ENCODE assay signal across 8 cellular contexts in the genomic region with DNA sequence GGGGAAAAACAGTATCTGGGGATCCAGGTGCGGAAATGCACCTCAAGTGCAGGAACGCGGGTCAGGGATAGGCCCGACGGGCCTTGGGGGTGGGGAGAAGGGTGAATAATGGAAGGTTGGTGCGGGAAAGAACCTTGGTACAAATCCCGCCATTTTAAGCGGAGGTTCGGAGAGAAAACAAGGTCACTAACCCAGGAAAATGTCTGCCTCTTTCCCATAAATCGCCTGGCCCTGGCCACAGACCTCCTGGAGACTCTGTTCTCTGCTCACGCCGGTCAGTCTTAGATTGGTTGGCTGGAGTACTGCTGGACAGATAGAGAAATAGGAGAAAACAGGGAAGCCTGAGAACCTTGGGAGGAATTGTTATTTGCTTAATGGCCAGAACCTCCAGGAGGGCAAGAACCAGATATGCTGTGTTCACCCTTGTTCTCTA. TPM values are rescaled to one million over a fixed set of nuclear protein-coding genes. Genes with fewer than 3 reads are reported as not detected.
A peak's percentile ranks its signal among the peaks of the same experiment; 100 is the strongest.
DNase-seq lines count a peak whose midpoint lies in the region; ATAC-seq and TF ChIP-seq lines count a peak whose summit lies in the region.

No MANE protein-coding gene starts in this region.

- no peaks in the 10 kb centered on the region for H3K27me3 Mint-ChIP-seq in activated T-cell treated with anti-CD3 and anti-CD28 coated beads, Interleukin-2, amount 50 U/mL, for 24 hours
- no peaks in the 10 kb centered on the region for H3K27me3 Mint-ChIP-seq in activated T-helper 1 cell treated with anti-CD3 and anti-CD28 coated beads, Interleukin-12 subunit alpha, Interleukin-12 subunit beta, Interleukin-2, Interleukin-4 antibody, amounts not matched to agents 30 ng/mL and 10 ng/mL and 1 ng/mL, durations not matched to agents 14 hours and 24 hours and 36 hours (ENCODE audit: insufficient read depth)

- 87% methylated on average over 12 of the region's 12 CpGs for WGBS in hepatocyte (ENCODE audit: low lambda C conversion rate, missing lambda C conversion rate)

- intact Hi-C loops in activated T-helper 1 cell treated with anti-CD3 and anti-CD28 coated beads, Interleukin-12 subunit alpha, Interleukin-12 subunit beta, Interleukin-2, Interleukin-4 antibody, amounts not matched to agents 30 ng/mL and 10 ng/mL and 1 ng/mL, durations not matched to agents 14 hours and 24 hours and 36 hours (cut with micrococcal nuclease) = loop anchor here (5.0 to 10.0 kb wide), 6 partner anchors 281 to 1959 kb away; a partner anchor contains a TSS

- H3K27me3 ChIP-seq in hepatocyte = no peaks in the 10 kb centered on the region
- H3K27me3 ChIP-seq in skeletal muscle tissue (ENCODE audit: control insufficient read depth in 3 of 3, insufficient read depth in 3 of 3, low read length in 3 of 3) = no peaks in the 10 kb centered on the region

- peak overlapping the region; percentile 91 for H3K4me2 ChIP-seq in hepatocyte

- H3K9me2 ChIP-seq in hepatocyte (replicated peaks; ENCODE audit: insufficient read depth) = no peaks in the 10 kb centered on the region

- H3K36me3 Mint-ChIP-seq in activated T-cell treated with anti-CD3 and anti-CD28 coated beads, Interleukin-2, amount 50 U/mL, for 24 hours (ENCODE audit: low read depth) = peaks cover 16% of the 10 kb centered on the region
- H3K36me3 Mint-ChIP-seq in activated T-helper 1 cell treated with anti-CD3 and anti-CD28 coated beads, Interleukin-12 subunit alpha, Interleukin-12 subunit beta, Interleukin-2, Interleukin-4 antibody, amounts not matched to agents 30 ng/mL and 10 ng/mL and 1 ng/mL, durations not matched to agents 14 hours and 24 hours and 36 hours (ENCODE audit: low read depth) = peaks cover 1% of the 10 kb centered on the region

- H3K36me3 ChIP-seq in hepatocyte (replicated peaks; ENCODE audit: insufficient read depth, low read depth) = no peaks in the 10 kb centered on the region
- no peaks in the 10 kb centered on the region for H3K36me3 ChIP-seq in skeletal muscle tissue (ENCODE audit: control insufficient read depth in 3 of 3, insufficient read depth in 3 of 3, low read length in 3 of 3)

- peaks cover 34% of the 10 kb centered on the region for H3K4me1 ChIP-seq in hepatocyte (ENCODE audit: insufficient read depth)
- H3K4me1 ChIP-seq in skeletal muscle tissue (ENCODE audit: control insufficient read depth in 3 of 3, insufficient read depth in 3 of 3, low read length in 3 of 3) = peaks cover 18 to 28% (median 24%) of the 10 kb centered on the region in 3 donors

- peak overlapping the region; percentile 91 for H3K4me3 Mint-ChIP-seq in activated T-cell treated with anti-CD3 and anti-CD28 coated beads, Interleukin-2, amount 50 U/mL, for 24 hours
- H3K4me3 Mint-ChIP-seq in activated T-helper 1 cell treated with anti-CD3 and anti-CD28 coated beads, Interleukin-12 subunit alpha, Interleukin-12 subunit beta, Interleukin-2, Interleukin-4 antibody, amounts not matched to agents 30 ng/mL and 10 ng/mL and 1 ng/mL, durations not matched to agents 14 hours and 24 hours and 36 hours = peak overlapping the region; percentile 91

- peaks cover 71% of the 10 kb centered on the region for H3K4me1 Mint-ChIP-seq in activated T-cell treated with anti-CD3 and anti-CD28 coated beads, Interleukin-2, amount 50 U/mL, for 24 hours (ENCODE audit: low read depth)
- H3K4me1 Mint-ChIP-seq in activated T-helper 1 cell treated with anti-CD3 and anti-CD28 coated beads, Interleukin-12 subunit alpha, Interleukin-12 subunit beta, Interleukin-2, Interleukin-4 antibody, amounts not matched to agents 30 ng/mL and 10 ng/mL and 1 ng/mL, durations not matched to agents 14 hours and 24 hours and 36 hours (ENCODE audit: low read depth) = peaks cover 58% of the 10 kb centered on the region

- H3K9me3 Mint-ChIP-seq in activated T-cell treated with anti-CD3 and anti-CD28 coated beads, Interleukin-2, amount 50 U/mL, for 24 hours = no peaks in the 10 kb centered on the region
- H3K9me3 Mint-ChIP-seq in activated T-helper 1 cell treated with anti-CD3 and anti-CD28 coated beads, Interleukin-12 subunit alpha, Interleukin-12 subunit beta, Interleukin-2, Interleukin-4 antibody, amounts not matched to agents 30 ng/mL and 10 ng/mL and 1 ng/mL, durations not matched to agents 14 hours and 24 hours and 36 hours = no peaks in the 10 kb centered on the region

- peaks cover 10% of the 10 kb centered on the region for H4K20me1 ChIP-seq in hepatocyte (ENCODE audit: insufficient read depth, poor library complexity, severe bottlenecking)

- H3K27ac ChIP-seq in hepatocyte (peak overlapping the region; percentile 100), skeletal muscle tissue (ENCODE audit: low read depth, low read length) (peak overlapping the region; percentile 99)

- DNase-seq in activated T-cell treated with anti-CD3 and anti-CD28 coated beads, Interleukin-2, amount 50 U/mL, for 24 hours = no peak
- no peak for DNase-seq in activated T-cell treated with anti-CD3 and anti-CD28 coated beads, Interleukin-2, amount 50 U/mL, for 1 hour
- DNase-seq in activated T-helper 1 cell treated with anti-CD3 and anti-CD28 coated beads, Interleukin-12 subunit alpha, Interleukin-12 subunit beta, Interleukin-2, Interleukin-4 antibody, amounts not matched to agents 30 ng/mL and 10 ng/mL and 1 ng/mL, durations not matched to agents 14 hours and 24 hours and 36 hours (ENCODE audit: low spot score) = no peak
- DNase-seq in hepatocyte (ENCODE audit: low spot score) = no peak
- DNase-seq in stimulated activated naive CD4-positive, alpha-beta T cell treated with Interleukin-2 at 50 U/mL for 16 hours (lab: John Stamatoyannopoulos, UW) = no peak

- H3K4me3 ChIP-seq in hepatocyte (peak overlapping the region; percentile 78), skeletal muscle tissue (ENCODE audit: low read length in 3 of 3) (peak overlapping the region; percentile 86 to 93 (median 90))

- TF ChIP-seq CTCF in hepatocyte (IDR thresholded peaks at IDR 0.05; ENCODE audit: poor library complexity) = no peak

- ATAC-seq in GM18517 (IDR thresholded peaks at IDR 0.05; ENCODE audit: unreplicated experiment) = no peak
- no peak for ATAC-seq in HG02678 (IDR thresholded peaks at IDR 0.05; ENCODE audit: unreplicated experiment)

- H3K79me2 ChIP-seq in hepatocyte = peaks cover 36% of the 10 kb centered on the region

- no peaks in the 10 kb centered on the region for H3K9me3 ChIP-seq in hepatocyte (ENCODE audit: low read depth)
- no peaks in the 10 kb centered on the region for H3K9me3 ChIP-seq in skeletal muscle tissue (ENCODE audit: control insufficient read depth in 3 of 3, low read length in 3 of 3)

- H3K27ac Mint-ChIP-seq in activated T-cell treated with anti-CD3 and anti-CD28 coated beads, Interleukin-2, amount 50 U/mL, for 24 hours = peak overlapping the region; percentile 97
- peak overlapping the region; percentile 81 for H3K27ac Mint-ChIP-seq in activated T-helper 1 cell treated with anti-CD3 and anti-CD28 coated beads, Interleukin-12 subunit alpha, Interleukin-12 subunit beta, Interleukin-2, Interleukin-4 antibody, amounts not matched to agents 30 ng/mL and 10 ng/mL and 1 ng/mL, durations not matched to agents 14 hours and 24 hours and 36 hours

- H3K9ac ChIP-seq in skeletal muscle tissue (ENCODE audit: low read depth in 1 of 3, low read length in 3 of 3) = peak overlapping the region; percentile 89 to 99 (median 98)

- H2AFZ ChIP-seq in hepatocyte = peak overlapping the region; percentile 98

RNA-seq across cellular contexts. Expression of a gene that starts 0.9 kb away (rescaled TPM):
- total RNA-seq in activated T-helper 1 cell treated with anti-CD3 and anti-CD28 coated beads, Interleukin-12 subunit alpha, Interleukin-12 subunit beta, Interleukin-2, Interleukin-4 antibody, amounts not matched to agents 30 ng/mL and 10 ng/mL and 1 ng/mL, durations not matched to agents 14 hours and 24 hours and 36 hours = 31.3 and 34.7 TPM in 2 replicates
- 80.9 and 90.2 TPM in 2 replicates for total RNA-seq in hepatocyte
- 41.2 and 42.2 TPM in 2 replicates for polyA plus RNA-seq in hepatocyte
- 133 TPM for total RNA-seq in skeletal muscle tissue

RNA-seq across cellular contexts. Expression of a gene that starts 25.6 kb away (rescaled TPM):
- 5.5 and 6.6 TPM in 2 replicates for total RNA-seq in activated T-helper 1 cell treated with anti-CD3 and anti-CD28 coated beads, Interleukin-12 subunit alpha, Interleukin-12 subunit beta, Interleukin-2, Interleukin-4 antibody, amounts not matched to agents 30 ng/mL and 10 ng/mL and 1 ng/mL, durations not matched to agents 14 hours and 24 hours and 36 hours
- total RNA-seq in hepatocyte (52.2 and 54.0 TPM in 2 replicates), skeletal muscle tissue (12.0 TPM)
- polyA plus RNA-seq in hepatocyte = 51.8 and 64.2 TPM in 2 replicates

RNA-seq across cellular contexts. Expression of a gene that starts 46.8 kb away (rescaled TPM):
- 0.81 and 0.93 TPM in 2 replicates for total RNA-seq in activated T-helper 1 cell treated with anti-CD3 and anti-CD28 coated beads, Interleukin-12 subunit alpha, Interleukin-12 subunit beta, Interleukin-2, Interleukin-4 antibody, amounts not matched to agents 30 ng/mL and 10 ng/mL and 1 ng/mL, durations not matched to agents 14 hours and 24 hours and 36 hours
- 3.5 and 4.1 TPM in 2 replicates for total RNA-seq in hepatocyte
- polyA plus RNA-seq in hepatocyte = 2.4 and 3.7 TPM in 2 replicates
- 5.2 TPM for total RNA-seq in skeletal muscle tissue
